Comparison of ENCODE assay signal across 8 cellular contexts in genomic region chr1:21814241-21814918, GRCh38. TPM values are rescaled to one million over a fixed set of nuclear protein-coding genes. Genes with fewer than 3 reads are reported as not detected.
DNase-seq lines count a peak whose midpoint lies in the region; ATAC-seq, FAIRE-seq and TF ChIP-seq lines count a peak whose summit lies in the region.

No MANE protein-coding gene starts in this region.

- no peaks in the 10 kb centered on the region for H3K27me3 ChIP-seq in Loucy (ENCODE audit: insufficient read depth, low read length, poor library complexity, severe bottlenecking)
- peaks cover 5% of the 10 kb centered on the region for H3K27me3 ChIP-seq in keratinocyte (ENCODE audit: control insufficient read depth, extremely low read depth, insufficient read depth, low read length)

- H2AFZ ChIP-seq in Loucy (ENCODE audit: low read length) (no peak overlapping the region), keratinocyte (ENCODE audit: control insufficient read depth, low read length) (peak overlapping the region; percentile 51)

- H3K4me1 Mint-ChIP-seq in stimulated activated memory B cell treated with anti-CD40 and anti-IgM and Interleukin-4, amounts not matched to agents 10 μg/mL and 1 μg/mL and 100 μg/mL, for 72 hours: peaks cover 12% of the 10 kb centered on the region

- dilution Hi-C loops in keratinocyte (cut with MboI; ENCODE audit: extremely low pct_ligation_motif_present, low sequenced_read_pairs): no loop called here

- H4K20me1 ChIP-seq in Loucy (ENCODE audit: insufficient read depth, low read length, poor library complexity, severe bottlenecking): no peaks in the 10 kb centered on the region
- no peaks in the 10 kb centered on the region for H4K20me1 ChIP-seq in keratinocyte (ENCODE audit: control insufficient read depth, extremely low read depth, insufficient read depth, low read length)

- H3K36me3 ChIP-seq in Loucy (ENCODE audit: insufficient read depth, low read length) (no peaks in the 10 kb centered on the region), keratinocyte (ENCODE audit: control insufficient read depth in 2 of 2, extremely low read depth in 1 of 2, insufficient read depth in 2 of 2, low read length in 2 of 2) (no peaks in the 10 kb centered on the region)

- H3K4me2 ChIP-seq in Loucy (ENCODE audit: low read depth, low read length, poor library complexity, severe bottlenecking) (no peak overlapping the region), keratinocyte (ENCODE audit: control insufficient read depth, extremely low read depth, insufficient read depth, low read depth, low read length) (peak overlapping the region; percentile 69)

- no peaks in the 10 kb centered on the region for H3K9me2 ChIP-seq in Loucy (replicated peaks; ENCODE audit: low read depth, low read length)

- no peak overlapping the region for H3K27ac ChIP-seq in keratinocyte (ENCODE audit: control insufficient read depth, insufficient read depth, low read length)

- H3K27me3 Mint-ChIP-seq in stimulated activated memory B cell treated with anti-CD40 and anti-IgM and Interleukin-4, amounts not matched to agents 10 μg/mL and 1 μg/mL and 100 μg/mL, for 72 hours: no peaks in the 10 kb centered on the region

- no peaks in the 10 kb centered on the region for H3K4me1 ChIP-seq in Loucy (ENCODE audit: insufficient read depth, low read length, poor library complexity, severe bottlenecking)
- no peaks in the 10 kb centered on the region for H3K4me1 ChIP-seq in keratinocyte (ENCODE audit: control insufficient read depth, extremely low read depth, insufficient read depth, low read length)

- DNase-seq in ELF-1 (ENCODE audit: low read depth, low spot score) (peak; percentile 77), astrocyte of the spinal cord (ENCODE audit: low read depth, low spot score) (no peak), keratinocyte (ENCODE audit: low read depth, low spot score) (no peak), DMS79 treated with DMSO at 0.1 percent for 48 hours (lab: John Stamatoyannopoulos, UW) (no peak)

- no peak overlapping the region for H3K4me3 ChIP-seq in Loucy (ENCODE audit: low read length, poor library complexity, severe bottlenecking)
- H3K4me3 ChIP-seq in astrocyte of the spinal cord (ENCODE audit: low read depth, low read length): peak overlapping the region; percentile 26
- peak overlapping the region; percentile 5 to 38 (median 25) for H3K4me3 ChIP-seq in keratinocyte (ENCODE audit: control insufficient read depth in 2 of 3, extremely low read depth in 1 of 3, insufficient read depth in 2 of 3, low read depth in 1 of 3, low read length in 3 of 3)

- FAIRE-seq in keratinocyte (lab: Jason Lieb, UNC): no peak

- H3K9ac ChIP-seq in Loucy (ENCODE audit: low read depth, low read length, poor library complexity, severe bottlenecking): no peak overlapping the region
- H3K9ac ChIP-seq in keratinocyte (ENCODE audit: control insufficient read depth, extremely low read depth, insufficient read depth, low read length): no peak overlapping the region

- TF ChIP-seq CTCF in Loucy (conservative IDR thresholded peaks at IDR 0.05; ENCODE audit: low read length) (0 out of 2 replicates have a peak, but pooled peaks have one; percentile 14), astrocyte of the spinal cord (IDR thresholded peaks at IDR 0.05; ENCODE audit: low read depth, low read length) (peak; percentile 65), keratinocyte (optimal IDR thresholded peaks at IDR 0.05 in 1 of 3, IDR thresholded peaks at IDR 0.05 in 1 of 3, conservative IDR thresholded peaks at IDR 0.05 in 1 of 3; ENCODE audit: extremely low read depth in 1 of 3, insufficient read depth in 2 of 3, low read length in 3 of 3) (peak in 2 of 3 experiments; percentile 21 to 52)

- H3K27ac Mint-ChIP-seq in stimulated activated memory B cell treated with anti-CD40 and anti-IgM and Interleukin-4, amounts not matched to agents 10 μg/mL and 1 μg/mL and 100 μg/mL, for 72 hours: no peak overlapping the region

- H3K9me1 ChIP-seq in keratinocyte (ENCODE audit: control insufficient read depth, extremely low read depth, insufficient read depth, low read length): no peaks in the 10 kb centered on the region

- no peaks in the 10 kb centered on the region for H3F3A ChIP-seq in Loucy (ENCODE audit: low read depth)

- H3K79me2 ChIP-seq in Loucy (ENCODE audit: insufficient read depth, low read length) (no peaks in the 10 kb centered on the region), keratinocyte (ENCODE audit: control insufficient read depth, insufficient read depth, low read length) (no peaks in the 10 kb centered on the region)

- no peaks in the 10 kb centered on the region for H3K9me3 ChIP-seq in Loucy (ENCODE audit: insufficient read depth, low read depth, low read length)
- H3K9me3 ChIP-seq in keratinocyte (ENCODE audit: control insufficient read depth, low read depth, low read length): no peaks in the 10 kb centered on the region

- in situ Hi-C loops in astrocyte of the spinal cord (cut with HindIII; ENCODE audit: low sequenced_read_pairs): no loop called here

- no peaks in the 10 kb centered on the region for H3K36me3 Mint-ChIP-seq in stimulated activated memory B cell treated with anti-CD40 and anti-IgM and Interleukin-4, amounts not matched to agents 10 μg/mL and 1 μg/mL and 100 μg/mL, for 72 hours

- H3K4me3 Mint-ChIP-seq in stimulated activated memory B cell treated with anti-CD40 and anti-IgM and Interleukin-4, amounts not matched to agents 10 μg/mL and 1 μg/mL and 100 μg/mL, for 72 hours: peak overlapping the region; percentile 64

- ATAC-seq in stimulated activated memory B cell treated with anti-CD40 and anti-IgM and Interleukin-4, amounts not matched to agents 10 μg/mL and 1 μg/mL and 100 μg/mL, for 72 hours: peak; percentile 83
- ATAC-seq in GM18498 (IDR thresholded peaks at IDR 0.05; ENCODE audit: unreplicated experiment) (no peak), GM18870 (IDR thresholded peaks at IDR 0.05; ENCODE audit: unreplicated experiment) (no peak)

- no peaks in the 10 kb centered on the region for H3K9me3 Mint-ChIP-seq in stimulated activated memory B cell treated with anti-CD40 and anti-IgM and Interleukin-4, amounts not matched to agents 10 μg/mL and 1 μg/mL and 100 μg/mL, for 72 hours

RNA-seq across cellular contexts. Expression of gene LDLRAD2, which starts 2.3 kb away (rescaled TPM):
- polyA plus RNA-seq in keratinocyte: 0.07 TPM in 1 of 3 replicates, not detected in the others
- polyA plus RNA-seq in keratinocyte (2011; ENCODE audit: low read depth): not detected
- polyA plus RNA-seq in keratinocyte (2011; cell fraction: cytosol; rRNA removed): not detected in 2 replicates
- polyA plus RNA-seq in keratinocyte (2011; cell fraction: nucleus; rRNA removed): not detected in 2 replicates
- polyA plus RNA-seq in keratinocyte (2012; ENCODE audit: low replicate concordance): 8.4 and 12.5 TPM in 2 replicates
- not detected in 3 replicates for polyA minus RNA-seq in keratinocyte
- polyA minus RNA-seq in keratinocyte (2011; cell fraction: cytosol; rRNA and poly(A)+ RNA removed): not detected
- polyA minus RNA-seq in keratinocyte (2011; cell fraction: nucleus; rRNA and poly(A)+ RNA removed): not detected in 2 replicates

RNA-seq across cellular contexts. Expression of gene USP48, which starts 31.4 kb away (rescaled TPM):
- 18.7 to 33.0 TPM (median 21.6 TPM) in 3 replicates for polyA plus RNA-seq in keratinocyte
- polyA plus RNA-seq in keratinocyte (2011; ENCODE audit: low read depth): 74.6 TPM
- polyA plus RNA-seq in keratinocyte (2011; cell fraction: cytosol; rRNA removed): 15.2 and 25.4 TPM in 2 replicates
- 42.1 and 55.7 TPM in 2 replicates for polyA plus RNA-seq in keratinocyte (2011; cell fraction: nucleus; rRNA removed)
- 19.4 and 27.4 TPM in 2 replicates for polyA plus RNA-seq in keratinocyte (2012; ENCODE audit: low replicate concordance)
- polyA minus RNA-seq in keratinocyte: 8.3 to 51.5 TPM (median 20.0 TPM) in 3 replicates
- polyA minus RNA-seq in keratinocyte (2011; cell fraction: cytosol; rRNA and poly(A)+ RNA removed): 15.9 TPM
- polyA minus RNA-seq in keratinocyte (2011; cell fraction: nucleus; rRNA and poly(A)+ RNA removed): 23.8 and 64.5 TPM in 2 replicates

Comparison
In these comparisons a context has a peak if more than half of its experiments do, and no peak if none do; other contexts are left out.
1. CTCF ChIP-seq: peak in every context shown above with its lines; median percentile 65 in astrocyte of the spinal cord; 36 in keratinocyte; 14 in Loucy.